1 cellular context compared by ENCODE assay signal in the genomic region with DNA sequence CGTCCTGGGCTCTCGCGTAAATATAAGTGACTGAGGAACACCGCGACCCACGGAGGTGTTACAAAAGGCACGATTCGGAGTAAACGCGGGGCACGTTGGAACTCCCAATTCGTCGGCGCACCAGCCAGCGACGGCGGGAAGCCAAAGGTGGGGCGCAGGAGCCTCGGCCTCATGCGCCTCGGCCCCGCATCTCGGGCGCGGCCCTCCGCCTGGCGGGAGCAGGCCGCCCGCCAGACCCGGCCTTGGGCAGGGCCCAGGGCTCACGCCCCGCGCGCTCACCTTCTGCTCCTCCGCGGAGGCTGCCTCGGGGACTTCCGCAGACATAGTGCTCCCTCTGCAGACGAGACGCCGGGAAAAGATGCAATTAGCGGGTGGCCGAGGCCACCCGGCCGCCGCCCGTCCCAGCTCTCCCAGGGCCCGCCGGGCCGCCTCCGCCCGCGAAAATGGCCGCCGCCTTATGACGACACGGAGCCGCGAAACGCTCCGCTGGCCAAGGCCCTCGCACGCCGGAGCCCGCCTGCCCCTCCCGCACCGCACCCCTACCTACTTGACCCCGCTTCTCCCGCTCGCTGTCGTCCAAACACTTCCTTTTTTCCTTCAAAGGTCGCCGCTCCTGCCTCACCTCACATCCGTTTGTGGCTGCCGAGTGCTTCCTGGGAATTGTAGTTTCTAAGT.
TF ChIP-seq lines count a peak whose summit lies in the region.

A gene with protein sequence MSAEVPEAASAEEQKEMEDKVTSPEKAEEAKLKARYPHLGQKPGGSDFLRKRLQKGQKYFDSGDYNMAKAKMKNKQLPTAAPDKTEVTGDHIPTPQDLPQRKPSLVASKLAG (minus strand): TSS at position 462 of the 675 bp plus-strand sequence. CDS start 138 bp downstream, at position 324.

TF ChIP-seq in HepG2, 621 proteins besides CTCF, POLR2A, EP300 and RAD21 (continued from another document and continues in another):
- TF ChIP-seq, protein P1, sequence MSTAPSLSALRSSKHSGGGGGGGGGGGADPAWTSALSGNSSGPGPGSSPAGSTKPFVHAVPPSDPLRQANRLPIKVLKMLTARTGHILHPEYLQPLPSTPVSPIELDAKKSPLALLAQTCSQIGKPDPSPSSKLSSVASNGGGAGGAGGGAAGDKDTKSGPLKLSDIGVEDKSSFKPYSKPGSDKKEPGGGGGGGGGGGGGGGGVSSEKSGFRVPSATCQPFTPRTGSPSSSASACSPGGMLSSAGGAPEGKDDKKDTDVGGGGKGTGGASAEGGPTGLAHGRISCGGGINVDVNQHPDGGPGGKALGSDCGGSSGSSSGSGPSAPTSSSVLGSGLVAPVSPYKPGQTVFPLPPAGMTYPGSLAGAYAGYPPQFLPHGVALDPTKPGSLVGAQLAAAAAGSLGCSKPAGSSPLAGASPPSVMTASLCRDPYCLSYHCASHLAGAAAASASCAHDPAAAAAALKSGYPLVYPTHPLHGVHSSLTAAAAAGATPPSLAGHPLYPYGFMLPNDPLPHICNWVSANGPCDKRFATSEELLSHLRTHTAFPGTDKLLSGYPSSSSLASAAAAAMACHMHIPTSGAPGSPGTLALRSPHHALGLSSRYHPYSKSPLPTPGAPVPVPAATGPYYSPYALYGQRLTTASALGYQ (CRISPR knock-in tag; IDR thresholded peaks at IDR 0.05) = peak; percentile 82; the same call in 1 of the 2 replicates
- TF ChIP-seq, protein P2, sequence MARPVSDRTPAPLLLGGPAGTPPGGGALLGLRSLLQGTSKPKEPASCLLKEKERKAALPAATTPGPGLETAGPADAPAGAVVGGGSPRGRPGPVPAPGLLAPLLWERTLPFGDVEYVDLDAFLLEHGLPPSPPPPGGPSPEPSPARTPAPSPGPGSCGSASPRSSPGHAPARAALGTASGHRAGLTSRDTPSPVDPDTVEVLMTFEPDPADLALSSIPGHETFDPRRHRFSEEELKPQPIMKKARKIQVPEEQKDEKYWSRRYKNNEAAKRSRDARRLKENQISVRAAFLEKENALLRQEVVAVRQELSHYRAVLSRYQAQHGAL (CRISPR knock-in tag; IDR thresholded peaks at IDR 0.05; ENCODE audit: not compliant biosample characterization) = peak; percentile 68
- peak; percentile 89 for TF ChIP-seq MED13 (CRISPR knock-in tag; IDR thresholded peaks at IDR 0.05)
- TF ChIP-seq, protein P3, sequence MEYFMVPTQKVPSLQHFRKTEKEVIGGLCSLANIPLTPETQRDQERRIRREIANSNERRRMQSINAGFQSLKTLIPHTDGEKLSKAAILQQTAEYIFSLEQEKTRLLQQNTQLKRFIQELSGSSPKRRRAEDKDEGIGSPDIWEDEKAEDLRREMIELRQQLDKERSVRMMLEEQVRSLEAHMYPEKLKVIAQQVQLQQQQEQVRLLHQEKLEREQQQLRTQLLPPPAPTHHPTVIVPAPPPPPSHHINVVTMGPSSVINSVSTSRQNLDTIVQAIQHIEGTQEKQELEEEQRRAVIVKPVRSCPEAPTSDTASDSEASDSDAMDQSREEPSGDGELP (IDR thresholded peaks at IDR 0.05; ENCODE audit: borderline replicate concordance, low read depth) = no peak
- no peak for TF ChIP-seq ZC3H4 (CRISPR knock-in tag; IDR thresholded peaks at IDR 0.05; ENCODE audit: borderline replicate concordance)
- no peak for TF ChIP-seq ZNF501 (CRISPR knock-in tag; IDR thresholded peaks at IDR 0.05)
- no peak for TF ChIP-seq ZNF652 (CRISPR knock-in tag; IDR thresholded peaks at IDR 0.05; ENCODE audit: borderline replicate concordance, low read depth)
- TF ChIP-seq TGIF2 (CRISPR knock-in tag; IDR thresholded peaks at IDR 0.05) = peak; percentile 93
- TF ChIP-seq ZNF12 (CRISPR knock-in tag; IDR thresholded peaks at IDR 0.05) = no peak
- TF ChIP-seq CBX2 (IDR thresholded peaks at IDR 0.05; ENCODE audit: low read depth, low read length) = no peak
- no peak for TF ChIP-seq CBX2 (CRISPR knock-in tag; IDR thresholded peaks at IDR 0.05; ENCODE audit: low read depth)
- TF ChIP-seq BHLHE40 (IDR thresholded peaks at IDR 0.05; ENCODE audit: low read length) = peak; percentile 39; the same call in 1 of the 2 replicates
- TF ChIP-seq ZNF570 (CRISPR knock-in tag; IDR thresholded peaks at IDR 0.05; ENCODE audit: borderline replicate concordance) = no peak
- TF ChIP-seq, protein P4, sequence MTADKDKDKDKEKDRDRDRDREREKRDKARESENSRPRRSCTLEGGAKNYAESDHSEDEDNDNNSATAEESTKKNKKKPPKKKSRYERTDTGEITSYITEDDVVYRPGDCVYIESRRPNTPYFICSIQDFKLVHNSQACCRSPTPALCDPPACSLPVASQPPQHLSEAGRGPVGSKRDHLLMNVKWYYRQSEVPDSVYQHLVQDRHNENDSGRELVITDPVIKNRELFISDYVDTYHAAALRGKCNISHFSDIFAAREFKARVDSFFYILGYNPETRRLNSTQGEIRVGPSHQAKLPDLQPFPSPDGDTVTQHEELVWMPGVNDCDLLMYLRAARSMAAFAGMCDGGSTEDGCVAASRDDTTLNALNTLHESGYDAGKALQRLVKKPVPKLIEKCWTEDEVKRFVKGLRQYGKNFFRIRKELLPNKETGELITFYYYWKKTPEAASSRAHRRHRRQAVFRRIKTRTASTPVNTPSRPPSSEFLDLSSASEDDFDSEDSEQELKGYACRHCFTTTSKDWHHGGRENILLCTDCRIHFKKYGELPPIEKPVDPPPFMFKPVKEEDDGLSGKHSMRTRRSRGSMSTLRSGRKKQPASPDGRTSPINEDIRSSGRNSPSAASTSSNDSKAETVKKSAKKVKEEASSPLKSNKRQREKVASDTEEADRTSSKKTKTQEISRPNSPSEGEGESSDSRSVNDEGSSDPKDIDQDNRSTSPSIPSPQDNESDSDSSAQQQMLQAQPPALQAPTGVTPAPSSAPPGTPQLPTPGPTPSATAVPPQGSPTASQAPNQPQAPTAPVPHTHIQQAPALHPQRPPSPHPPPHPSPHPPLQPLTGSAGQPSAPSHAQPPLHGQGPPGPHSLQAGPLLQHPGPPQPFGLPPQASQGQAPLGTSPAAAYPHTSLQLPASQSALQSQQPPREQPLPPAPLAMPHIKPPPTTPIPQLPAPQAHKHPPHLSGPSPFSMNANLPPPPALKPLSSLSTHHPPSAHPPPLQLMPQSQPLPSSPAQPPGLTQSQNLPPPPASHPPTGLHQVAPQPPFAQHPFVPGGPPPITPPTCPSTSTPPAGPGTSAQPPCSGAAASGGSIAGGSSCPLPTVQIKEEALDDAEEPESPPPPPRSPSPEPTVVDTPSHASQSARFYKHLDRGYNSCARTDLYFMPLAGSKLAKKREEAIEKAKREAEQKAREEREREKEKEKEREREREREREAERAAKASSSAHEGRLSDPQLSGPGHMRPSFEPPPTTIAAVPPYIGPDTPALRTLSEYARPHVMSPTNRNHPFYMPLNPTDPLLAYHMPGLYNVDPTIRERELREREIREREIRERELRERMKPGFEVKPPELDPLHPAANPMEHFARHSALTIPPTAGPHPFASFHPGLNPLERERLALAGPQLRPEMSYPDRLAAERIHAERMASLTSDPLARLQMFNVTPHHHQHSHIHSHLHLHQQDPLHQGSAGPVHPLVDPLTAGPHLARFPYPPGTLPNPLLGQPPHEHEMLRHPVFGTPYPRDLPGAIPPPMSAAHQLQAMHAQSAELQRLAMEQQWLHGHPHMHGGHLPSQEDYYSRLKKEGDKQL (CRISPR knock-in tag; IDR thresholded peaks at IDR 0.05; ENCODE audit: low read depth) = peak; percentile 61; the same call in 1 of the 2 replicates
- TF ChIP-seq ZNF576 (CRISPR knock-in tag; IDR thresholded peaks at IDR 0.05) = no peak
- TF ChIP-seq ZZZ3 (CRISPR knock-in tag; IDR thresholded peaks at IDR 0.05; ENCODE audit: borderline replicate concordance) = no peak
- peak; percentile 51 for TF ChIP-seq ZIK1 (CRISPR knock-in tag; IDR thresholded peaks at IDR 0.05; ENCODE audit: borderline replicate concordance, low read depth)
- TF ChIP-seq PLRG1 (conservative IDR thresholded peaks at IDR 0.05) = no peak
- TF ChIP-seq ZSCAN20 (CRISPR knock-in tag; IDR thresholded peaks at IDR 0.05; ENCODE audit: borderline replicate concordance) = peak; percentile 86
- 0 out of 2 replicates have a peak, but pooled peaks have one; percentile 67 for TF ChIP-seq CREBL2 (CRISPR knock-in tag; IDR thresholded peaks at IDR 0.05; ENCODE audit: borderline replicate concordance)
- TF ChIP-seq, protein P5, sequence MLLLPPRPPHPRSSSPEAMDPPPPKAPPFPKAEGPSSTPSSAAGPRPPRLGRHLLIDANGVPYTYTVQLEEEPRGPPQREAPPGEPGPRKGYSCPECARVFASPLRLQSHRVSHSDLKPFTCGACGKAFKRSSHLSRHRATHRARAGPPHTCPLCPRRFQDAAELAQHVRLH (CRISPR knock-in tag; IDR thresholded peaks at IDR 0.05; ENCODE audit: borderline replicate concordance, low read depth) = peak; percentile 84; the same call in 1 of the 2 replicates
- no peak for TF ChIP-seq CHD4 (IDR thresholded peaks at IDR 0.05; ENCODE audit: borderline replicate concordance, low read length)
- peak; percentile 83 for TF ChIP-seq ZNF792 (CRISPR knock-in tag; IDR thresholded peaks at IDR 0.05)
- TF ChIP-seq, protein P6, sequence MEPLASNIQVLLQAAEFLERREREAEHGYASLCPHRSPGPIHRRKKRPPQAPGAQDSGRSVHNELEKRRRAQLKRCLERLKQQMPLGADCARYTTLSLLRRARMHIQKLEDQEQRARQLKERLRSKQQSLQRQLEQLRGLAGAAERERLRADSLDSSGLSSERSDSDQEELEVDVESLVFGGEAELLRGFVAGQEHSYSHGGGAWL (CRISPR knock-in tag; IDR thresholded peaks at IDR 0.05) = peak; percentile 93
- no peak for TF ChIP-seq ZEB1 (IDR thresholded peaks at IDR 0.05; ENCODE audit: insufficient replicate concordance, low read depth)
- no peak for TF ChIP-seq ESRRA (CRISPR knock-in tag; IDR thresholded peaks at IDR 0.05; ENCODE audit: low read depth)
- no peak for TF ChIP-seq DPF2 (CRISPR knock-in tag; IDR thresholded peaks at IDR 0.05; ENCODE audit: borderline replicate concordance, low read depth)
- no peak for TF ChIP-seq PTBP1 (IDR thresholded peaks at IDR 0.05; ENCODE audit: low read depth, low read length, poor library complexity, severe bottlenecking)
- TF ChIP-seq ZNF224 (CRISPR knock-in tag; IDR thresholded peaks at IDR 0.05) = peak; percentile 45; the same call in 1 of the 2 replicates
- TF ChIP-seq RXRB (CRISPR knock-in tag; IDR thresholded peaks at IDR 0.05; ENCODE audit: borderline replicate concordance) = peak; percentile 82
- TF ChIP-seq RORA (CRISPR knock-in tag; IDR thresholded peaks at IDR 0.05) = no peak
- TF ChIP-seq ZNF678 (CRISPR knock-in tag; IDR thresholded peaks at IDR 0.05) = no peak
- TF ChIP-seq AGO1 (IDR thresholded peaks at IDR 0.05; ENCODE audit: low read depth, low read length, poor library complexity, severe bottlenecking) = peak; percentile 48
- TF ChIP-seq ZNF446 (CRISPR knock-in tag; IDR thresholded peaks at IDR 0.05) = peak; percentile 94
- peak; percentile 84; the same call in 1 of the 2 replicates for TF ChIP-seq ZNF30 (CRISPR knock-in tag; IDR thresholded peaks at IDR 0.05)
- TF ChIP-seq ZFX (CRISPR knock-in tag; IDR thresholded peaks at IDR 0.05; ENCODE audit: low read depth) = peak; percentile 95
- peak; percentile 87 for TF ChIP-seq ZBTB21 (CRISPR knock-in tag; IDR thresholded peaks at IDR 0.05)
- peak; percentile 54; the same call in 1 of the 2 replicates for TF ChIP-seq CHD2 (IDR thresholded peaks at IDR 0.05; ENCODE audit: low read depth, low read length)
- peak; percentile 62; the same call in 1 of the 2 replicates for TF ChIP-seq MIER3 (CRISPR knock-in tag; IDR thresholded peaks at IDR 0.05; ENCODE audit: borderline replicate concordance)
- no peak for TF ChIP-seq FIP1L1 (IDR thresholded peaks at IDR 0.05; ENCODE audit: borderline replicate concordance, insufficient read depth, low read depth, low read length)
- peak; percentile 94; the same call in 1 of the 2 replicates for TF ChIP-seq ZNF766 (CRISPR knock-in tag; IDR thresholded peaks at IDR 0.05; ENCODE audit: borderline replicate concordance)
- peak; percentile 92; the same call in 1 of the 2 replicates for TF ChIP-seq ZSCAN5A (CRISPR knock-in tag; IDR thresholded peaks at IDR 0.05; ENCODE audit: borderline replicate concordance)
- peak; percentile 99 for TF ChIP-seq THAP11 (CRISPR knock-in tag; IDR thresholded peaks at IDR 0.05)
- TF ChIP-seq SALL1 (CRISPR knock-in tag; IDR thresholded peaks at IDR 0.05) = peak; percentile 95
- no peak for TF ChIP-seq ZFP36 (IDR thresholded peaks at IDR 0.05; ENCODE audit: borderline replicate concordance, low read depth, low read length, partially characterized antibody)
- TF ChIP-seq, protein P7, sequence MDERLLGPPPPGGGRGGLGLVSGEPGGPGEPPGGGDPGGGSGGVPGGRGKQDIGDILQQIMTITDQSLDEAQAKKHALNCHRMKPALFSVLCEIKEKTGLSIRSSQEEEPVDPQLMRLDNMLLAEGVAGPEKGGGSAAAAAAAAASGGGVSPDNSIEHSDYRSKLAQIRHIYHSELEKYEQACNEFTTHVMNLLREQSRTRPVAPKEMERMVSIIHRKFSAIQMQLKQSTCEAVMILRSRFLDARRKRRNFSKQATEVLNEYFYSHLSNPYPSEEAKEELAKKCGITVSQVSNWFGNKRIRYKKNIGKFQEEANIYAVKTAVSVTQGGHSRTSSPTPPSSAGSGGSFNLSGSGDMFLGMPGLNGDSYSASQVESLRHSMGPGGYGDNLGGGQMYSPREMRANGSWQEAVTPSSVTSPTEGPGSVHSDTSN (CRISPR knock-in tag; IDR thresholded peaks at IDR 0.05) = no peak
